8 cellular contexts compared by ENCODE assay signal in the genomic region with DNA sequence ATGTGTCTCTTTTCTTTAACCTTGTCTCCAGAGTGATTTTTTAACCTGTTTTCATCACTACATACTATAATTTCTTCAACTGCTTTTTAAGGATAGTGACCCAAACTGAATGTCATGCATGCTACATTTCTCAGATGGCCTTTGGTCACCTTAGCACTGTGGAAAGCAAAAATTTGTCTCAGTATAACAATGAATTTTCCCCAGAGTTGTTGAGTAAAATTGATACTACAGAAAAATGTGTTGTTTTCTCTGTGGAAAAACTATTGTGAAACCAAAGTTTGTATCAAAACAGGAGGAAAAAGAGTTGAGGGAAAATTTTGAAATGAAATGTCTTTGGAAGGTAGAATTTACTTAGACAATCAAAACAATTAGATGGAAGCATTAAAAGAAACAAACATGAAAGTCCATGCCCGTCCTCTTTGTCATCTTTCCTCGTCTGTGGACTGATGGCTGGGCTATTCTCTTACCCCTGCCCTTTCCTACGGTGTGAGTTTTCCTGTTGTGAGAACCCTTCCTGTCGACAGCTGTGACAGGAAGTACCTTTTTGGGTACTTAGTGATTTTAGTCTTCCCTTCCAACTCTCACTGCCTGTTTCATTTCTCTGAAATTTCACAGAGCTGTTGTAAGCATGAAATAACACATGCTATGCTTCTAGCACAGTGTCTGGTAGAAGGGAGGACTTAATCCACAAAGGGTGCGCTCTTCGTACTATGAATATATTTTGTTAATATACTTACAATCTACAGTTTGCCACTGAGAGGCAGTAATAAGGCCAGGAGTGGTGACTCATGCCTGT. TPM values are rescaled to one million over a fixed set of nuclear protein-coding genes. Genes with fewer than 3 reads are reported as not detected.
DNase-seq lines count a peak whose midpoint lies in the region; ATAC-seq and TF ChIP-seq lines count a peak whose summit lies in the region.

No MANE protein-coding gene starts in this region.

- peak overlapping the region; percentile 60 for H3K27ac ChIP-seq in muscle layer of colon (ENCODE audit: low read depth, low read length)
- H3K27ac ChIP-seq in Peyer's patch, result peak overlapping the region in 1 of 4 donors; percentile 13

- no peak overlapping the region for H3K9ac ChIP-seq in muscle layer of colon (ENCODE audit: low read length)

- DNase-seq in MV-4-11 (lab: John Stamatoyannopoulos, UW) (peak; percentile 26), mucosa of descending colon (no peak), iPS-NIHi7 (ENCODE audit: extremely low spot score) (no peak), putamen (ENCODE audit: low spot score) (no peak), Peyer's patch (no peak)

- no peak overlapping the region for H3K4me3 ChIP-seq in muscle layer of colon (ENCODE audit: low read depth in 1 of 2, low read length in 2 of 2)
- H3K4me3 ChIP-seq in mucosa of descending colon, result no peak overlapping the region
- H3K4me3 ChIP-seq in Peyer's patch, result no peak overlapping the region

- intact Hi-C loops in mucosa of descending colon (cut with DNase I, micrococcal nuclease), result no loop called here

- TF ChIP-seq POLR2A in Peyer's patch (IDR thresholded peaks at IDR 0.05), result no peak

- H3K27me3 ChIP-seq in muscle layer of colon (ENCODE audit: control insufficient read depth in 1 of 2, insufficient read depth in 2 of 2, low read length in 2 of 2) (no peaks in the 10 kb centered on the region), Peyer's patch (no peaks in the 10 kb centered on the region)

- H3K36me3 ChIP-seq in muscle layer of colon (ENCODE audit: insufficient read depth, low read length) (peaks cover 3% of the 10 kb centered on the region), mucosa of descending colon (ENCODE audit: low read depth) (no peaks in the 10 kb centered on the region), Peyer's patch (peaks cover 0 to 27% (median 0%) of the 10 kb centered on the region in 3 donors)

- no peaks in the 10 kb centered on the region for H3K9me3 ChIP-seq in muscle layer of colon (ENCODE audit: low read length)
- no peaks in the 10 kb centered on the region for H3K9me3 ChIP-seq in mucosa of descending colon
- no peaks in the 10 kb centered on the region for H3K9me3 ChIP-seq in Peyer's patch

- peaks cover 22% of the 10 kb centered on the region for H3K4me1 ChIP-seq in muscle layer of colon (ENCODE audit: insufficient read depth, low read length)
- no peaks in the 10 kb centered on the region for H3K4me1 ChIP-seq in mucosa of descending colon (ENCODE audit: low read depth)
- H3K4me1 ChIP-seq in Peyer's patch, result peaks cover 0 to 7% (median 0%) of the 10 kb centered on the region in 4 donors

- TF ChIP-seq CTCF in mucosa of descending colon (IDR thresholded peaks at IDR 0.05) (no peak), Peyer's patch (IDR thresholded peaks at IDR 0.05) (no peak)

- ATAC-seq in GM18498 (IDR thresholded peaks at IDR 0.05; ENCODE audit: unreplicated experiment) (peak; percentile 62), GM21723 (IDR thresholded peaks at IDR 0.05; ENCODE audit: unreplicated experiment) (peak; percentile 58), mucosa of descending colon (no peak)

RNA-seq across cellular contexts. Expression of gene LRP2BP, which starts 50.8 kb away (rescaled TPM):
- total RNA-seq in mucosa of descending colon, result 1 to 10 TPM in 1 of 3 donors, under 1 TPM in 2; 0.35 to 1.3 (median 0.41) TPM
- total RNA-seq in Peyer's patch, result 1 to 10 TPM in 1 of 4 donors, under 1 TPM in 1, not detected in 2; 0.35 to 1.2 TPM

RNA-seq across cellular contexts. Expression of gene ANKRD37, which starts 51.7 kb away (rescaled TPM):
- total RNA-seq in mucosa of descending colon, result 10 to 100 TPM in 1 of 3 donors, 1 to 10 TPM in 2; 7.6 to 14.2 (median 9.7) TPM
- 10 to 100 TPM in 1 of 4 donors, 1 to 10 TPM in 2, not detected in 1; 1.4 to 12.6 (median 8.7) TPM for total RNA-seq in Peyer's patch
